In genomic region chr12:89348894-89349669, GRCh38 we compare ENCODE assay signal across 8 cellular contexts. TPM values are rescaled to one million over a fixed set of nuclear protein-coding genes. Genes with fewer than 3 reads are reported as not detected.
DNase-seq lines count a peak whose midpoint lies in the region; ATAC-seq and TF ChIP-seq lines count a peak whose summit lies in the region.

No MANE protein-coding gene starts in this region.

- no peak for ATAC-seq in GM18498 (IDR thresholded peaks at IDR 0.05; ENCODE audit: unreplicated experiment)

- H3K9me3 ChIP-seq in BE2C (no peaks in the 10 kb centered on the region), MM.1S (replicated peaks; ENCODE audit: insufficient read depth, low read length) (no peaks in the 10 kb centered on the region), colonic mucosa (no peaks in the 10 kb centered on the region), muscle layer of duodenum (ENCODE audit: control insufficient read depth in 1 of 2, low read length in 2 of 2) (no peaks in the 10 kb centered on the region)

- no peak overlapping the region for H2AFZ ChIP-seq in MM.1S (ENCODE audit: low read length)

- no peak for TF ChIP-seq CTCF in BE2C (IDR thresholded peaks at IDR 0.05; ENCODE audit: low read depth, low read length)
- TF ChIP-seq CTCF in MM.1S (IDR thresholded peaks at IDR 0.05; ENCODE audit: low read length) = no peak
- TF ChIP-seq CTCF in colonic mucosa (IDR thresholded peaks at IDR 0.05) = no peak

- DNase-seq in BE2C (no peak), MM.1S (peak; percentile 33), colonic mucosa (no peak), NCI-H2081 treated with DMSO at 0.1 percent for 48 hours (lab: John Stamatoyannopoulos, UW) (no peak), NCI-H82 treated with DMSO at 0.1 percent for 48 hours (lab: John Stamatoyannopoulos, UW; ENCODE audit: unreplicated experiment) (no peak), ecto neural progenitor cell (ENCODE audit: low spot score) (no peak)

- H3K27ac ChIP-seq in MM.1S (ENCODE audit: low read length) (peak overlapping the region; percentile 94; the same call in 1 of the 2 replicates), colonic mucosa (peak overlapping the region; percentile 99), muscle layer of duodenum (ENCODE audit: low read length) (peak overlapping the region; percentile 98)

- H4K20me1 ChIP-seq in MM.1S (ENCODE audit: insufficient read depth, low read length) = no peaks in the 10 kb centered on the region

- peaks cover 52% of the 10 kb centered on the region for H3K79me2 ChIP-seq in MM.1S (ENCODE audit: low read length)

- peaks cover 90% of the 10 kb centered on the region for H3F3A ChIP-seq in MM.1S (ENCODE audit: insufficient read depth, low read length)

- H3K4me1 ChIP-seq in BE2C (peaks cover 7% of the 10 kb centered on the region), MM.1S (ENCODE audit: low read length) (peaks cover 43% of the 10 kb centered on the region), colonic mucosa (peaks cover 7% of the 10 kb centered on the region), muscle layer of duodenum (ENCODE audit: control insufficient read depth in 1 of 2, insufficient read depth in 2 of 2, low read length in 2 of 2) (peaks cover 27 to 30% of the 10 kb centered on the region in 2 donors)

- H3K4me3 ChIP-seq in BE2C (ENCODE audit: low read depth, low read length) (peak overlapping the region; percentile 69; the same call in 1 of the 2 replicates), MM.1S (ENCODE audit: low read length) (peak overlapping the region; percentile 89), colonic mucosa (peak overlapping the region; percentile 70), muscle layer of duodenum (ENCODE audit: low read depth in 1 of 2, low read length in 2 of 2) (peak overlapping the region; percentile 59 to 98)

- peak overlapping the region; percentile 79 for H3K4me2 ChIP-seq in MM.1S (ENCODE audit: low read depth, low read length)

- H3K36me3 ChIP-seq in BE2C (no peaks in the 10 kb centered on the region), MM.1S (replicated peaks; ENCODE audit: insufficient read depth, low read length) (no peaks in the 10 kb centered on the region), colonic mucosa (no peaks in the 10 kb centered on the region), muscle layer of duodenum (ENCODE audit: control insufficient read depth in 1 of 2, insufficient read depth in 2 of 2, low read length in 2 of 2) (peaks cover 15 to 17% of the 10 kb centered on the region in 2 donors)

- peak overlapping the region; percentile 92; the same call in 1 of the 2 replicates for H3K9ac ChIP-seq in MM.1S (ENCODE audit: low read length)
- peak overlapping the region; percentile 33 to 90 for H3K9ac ChIP-seq in colonic mucosa (ENCODE audit: low read depth in 2 of 2, low read length in 2 of 2)

- H3K27me3 ChIP-seq in BE2C (peaks cover 28% of the 10 kb centered on the region), MM.1S (replicated peaks; ENCODE audit: insufficient read depth, low read length) (no peaks in the 10 kb centered on the region), colonic mucosa (no peaks in the 10 kb centered on the region), muscle layer of duodenum (ENCODE audit: low read depth, low read length) (no peaks in the 10 kb centered on the region)

- intact Hi-C loops in colonic mucosa (cut with DNase I) = loop anchor here (5.0 to 10.0 kb wide), 2 partner anchors 106 to 297 kb away; no protein-coding TSS in a partner anchor

- no peaks in the 10 kb centered on the region for H3K9me2 ChIP-seq in MM.1S (replicated peaks; ENCODE audit: insufficient read depth, low read length)

RNA-seq across cellular contexts. Expression of gene DUSP6, which starts 3.2 kb away (rescaled TPM):
- 14.1 TPM for polyA plus RNA-seq in BE2C (2012; ENCODE audit: insufficient read depth, insufficient read length, low read depth)
- 10 to 100 TPM; 53.8 to 97.6 TPM for total RNA-seq in colonic mucosa
